In the genomic region with DNA sequence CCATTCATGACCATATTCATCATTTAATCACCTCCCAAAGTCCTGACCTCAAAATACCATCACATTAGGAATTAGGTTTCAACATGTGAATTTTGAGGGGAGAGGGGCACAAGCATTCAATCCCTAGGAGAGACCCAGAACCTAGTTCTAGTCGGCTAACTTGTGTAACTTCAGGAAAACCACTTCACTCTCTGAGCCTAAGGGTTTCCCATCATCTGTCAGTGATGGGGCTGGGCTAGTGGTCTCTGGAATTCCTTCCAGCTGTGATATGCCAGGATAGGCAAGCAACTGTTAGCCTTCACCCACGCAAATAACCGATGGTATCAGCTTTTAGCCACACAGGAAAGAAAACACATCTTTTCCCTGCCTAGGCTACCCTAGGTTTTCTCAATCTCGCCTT, we compare ENCODE assay signal across 27 cellular contexts.
"Had no signal": no experiment of that assay in that cellular context is flagged by ENCODE, and none has a peak within 500 bp of the region (broad histone marks: within the 10 kb centered on the region; RNA-seq: fewer than 3 reads in every experiment).

No MANE protein-coding gene starts in this region.

- H3K4me2 ChIP-seq: KMS-11 had no signal

- H3K27ac ChIP-seq: KMS-11, SK-N-MC had no signal

- H3K36me3 ChIP-seq: MG63 had no signal

- H3K27me3 ChIP-seq: MG63 had no signal

- H3K9me3 ChIP-seq: MG63 had no signal

- ATAC-seq: activated T-helper 17 cell treated with anti-CD3 and anti-CD28 coated beads, Interleukin-2, amount 50 U/mL, for 72 hours; T-cell had no signal

- H3K4me3 ChIP-seq: MG63, SK-N-MC had no signal

- FAIRE-seq: TTC549 had no signal

- DNase-seq: activated CD4-positive, alpha-beta memory T cell treated with anti-CD3 and anti-CD28 coated beads for 36 hours; activated CD4-positive, alpha-beta T cell treated with anti-CD3 and anti-CD28 coated beads, Interleukin-2, amount 10 ng/mL, durations not matched to agents 7 days and 5 days; activated CD4-positive, CD25-positive, alpha-beta regulatory T cell; activated CD8-positive, alpha-beta memory T cell treated with anti-CD3 and anti-CD28 coated beads for 24 hours; activated gamma-delta T cell; activated naive CD4-positive, alpha-beta T cell treated with anti-CD3 and anti-CD28 coated beads for 36 hours; activated T-cell treated with anti-CD3 and anti-CD28 coated beads for 4 hours; activated T-cell treated with anti-CD3 and anti-CD28 coated beads, Interleukin-2, amount 50 U/mL, for 48 hours; MG63; MV-4-11; NCI-H1092 treated with DMSO at 0.1 percent for 48 hours; NCI-H1417 treated with DMSO at 0.1 percent for 48 hours; NCI-H1694; NCI-H2029; NCI-H2107; NCI-H2171 treated with DMSO at 0.1 percent for 48 hours; NCI-H226; NCI-H526; NCI-H82; SIG-M5; T-cell; T-helper 2 cell; T1000 had no signal

- H3K9ac ChIP-seq: KMS-11 had no signal
